Comparison of ENCODE assay signal across 17 cellular contexts in genomic region chr10:3100856-3101640, GRCh38. TPM values are rescaled to one million over a fixed set of nuclear protein-coding genes. Genes with fewer than 3 reads are reported as not detected.
DNase-seq lines count a peak whose midpoint lies in the region; ATAC-seq, FAIRE-seq and TF ChIP-seq lines count a peak whose summit lies in the region.
"Had no signal": no experiment of that assay in that cellular context is flagged by ENCODE, and none has a peak within 500 bp of the region (broad histone marks: within the 10 kb centered on the region; RNA-seq: fewer than 3 reads in every experiment).

No MANE protein-coding gene starts in this region.

- POLR2A ChIA-PET in A549 (lab: Yijun Ruan, JAX): interaction anchor here (0.8 to 1.0 kb wide), 3 partner anchors 9 to 31 kb away, joined by 3 to 4 read pairs (median 3); no protein-coding TSS in a partner anchor

- no peak for TF ChIP-seq CTCF in A549 (IDR thresholded peaks at IDR 0.05)
- TF ChIP-seq CTCF in kidney (IDR thresholded peaks at IDR 0.05; ENCODE audit: borderline replicate concordance, extremely low read depth, insufficient read depth): no peak

- 91% methylated on average over 31 of the region's 31 CpGs for whole genome bisulfite sequencing in A549 (ENCODE audit: missing lambda C conversion rate)

- intact Hi-C loops in kidney (cut with DNase I): no loop called here

- no peaks in the 10 kb centered on the region for H3K9me3 ChIP-seq in A549
- no peaks in the 10 kb centered on the region for H3K9me3 ChIP-seq in kidney (ENCODE audit: control insufficient read depth in 1 of 2, low read length in 2 of 2)

- no peak for TF ChIP-seq POLR2A in A549 (IDR thresholded peaks at IDR 0.05; ENCODE audit: low read length)

- H3K4me1 ChIP-seq in A549 (peaks cover 85% of the 10 kb centered on the region), kidney (ENCODE audit: control insufficient read depth in 1 of 2, insufficient read depth in 1 of 2, low read depth in 1 of 2, low read length in 2 of 2) (peaks cover 7 to 12% of the 10 kb centered on the region in 2 donors)

- no peak for FAIRE-seq in A549 (lab: Jason Lieb, UNC)
- no peak for FAIRE-seq in kidney (lab: Jason Lieb, UNC)
- FAIRE-seq: H54 had no signal

- TF ChIP-seq RAD21 in A549 (conservative IDR thresholded peaks at IDR 0.05 in 1 of 2, IDR thresholded peaks at IDR 0.05 in 1 of 2): no peak

- ATAC-seq in A549: no peak

- no peak overlapping the region for H3K4me2 ChIP-seq in A549

- in situ Hi-C loops in G401 (cut with HindIII; ENCODE audit: low sequenced_read_pairs): no loop called here

- DNase-seq in A549 (ENCODE audit: low read depth in 1 of 2, low spot score in 1 of 2): no peak
- peak; percentile 88 for DNase-seq in G401 (ENCODE audit: low spot score)
- peak; percentile 17 to 66 for DNase-seq in cerebellar nuclear complex (lab: John Stamatoyannopoulos, UW)
- peak; percentile 67 for DNase-seq in kidney
- DNase-seq in mucosa of gallbladder (ENCODE audit: low spot score): no peak
- no peak for DNase-seq in OCI-M2 (lab: John Stamatoyannopoulos, UW; ENCODE audit: unreplicated experiment)
- DNase-seq in activated naive CD4-positive, alpha-beta T cell treated with Interleukin-2 at 50 U/mL for 16 hours: no peak
- DNase-seq: DMS79 treated with DMSO at 0.1 percent for 48 hours, NCI-H1417, NCI-H187, NCI-H2227 treated with DMSO at 0.1 percent for 48 hours, NCI-H510A treated with DMSO at 0.1 percent for 48 hours, NCI-H82, OCI-M1, SIG-M5 had no signal

- H3K4me3 ChIP-seq in A549 (no peak overlapping the region), kidney (ENCODE audit: low read length in 2 of 2) (no peak overlapping the region)

- no peaks in the 10 kb centered on the region for H3K36me3 ChIP-seq in kidney (ENCODE audit: control insufficient read depth in 1 of 2, insufficient read depth in 2 of 2, low read length in 2 of 2)

- H3K27ac ChIP-seq in A549: peak overlapping the region; percentile 92 to 99; a peak in 5 of 6 replicates
- no peak overlapping the region for H3K27ac ChIP-seq in kidney (ENCODE audit: low read depth in 2 of 2, low read length in 2 of 2)
- H3K27ac ChIP-seq: HL-60 had no signal

- H3K9ac ChIP-seq in kidney (ENCODE audit: low read length in 2 of 2): no peak overlapping the region

- CTCF ChIA-PET in A549 (lab: Yijun Ruan, JAX): interaction anchor here (1.1 to 3.4 kb wide), 5 partner anchors 11 to 31 kb away, joined by 3 to 20 read pairs (median 7); no protein-coding TSS in a partner anchor

- no peak for TF ChIP-seq EP300 in A549 (IDR thresholded peaks at IDR 0.05)

TF ChIP-seq in A549, 52 proteins besides CTCF, POLR2A, EP300 and RAD21:
- TF ChIP-seq MAX (IDR thresholded peaks at IDR 0.05) (no peak), HES2 (IDR thresholded peaks at IDR 0.05) (no peak), CBX8 (IDR thresholded peaks at IDR 0.05) (no peak), PBX3 (IDR thresholded peaks at IDR 0.05) (no peak), NFE2L2 (conservative IDR thresholded peaks at IDR 0.05; ENCODE audit: low read length) (no peak), RARB (CRISPR knock-in tag; IDR thresholded peaks at IDR 0.05) (no peak), SREBF2 (IDR thresholded peaks at IDR 0.05) (no peak), NR3C1 (IDR thresholded peaks at IDR 0.05) (no peak), HEYL (CRISPR knock-in tag; IDR thresholded peaks at IDR 0.05) (no peak)
TF ChIP-seq in A549: peak in this region for 0.

RNA-seq across cellular contexts. Expression of gene PFKP, which starts 33.7 kb away (rescaled TPM):
- polyA plus RNA-seq in A549 (2011; rRNA removed): 164 and 166 TPM in 2 replicates
- polyA plus RNA-seq in A549 (2012; cell fraction: cytosol; rRNA removed): 360 and 395 TPM in 2 replicates
- 741 and 798 TPM in 2 replicates for polyA plus RNA-seq in A549 (2012; cell fraction: nucleus; rRNA removed)
- 273 to 329 TPM (median 279 TPM) in 3 replicates for polyA plus RNA-seq in A549 (2017; fragmentation: RNase III; extraction: RNeasy Plus Mini Kit Qiagen cat#74134 plus additional on column Dnase treatment)
- 130 and 164 TPM in 2 replicates for polyA minus RNA-seq in A549 (2011; rRNA and poly(A)+ RNA removed)
- total RNA-seq in G401 (2014; rRNA removed; shearing (Covaris generic)): 200 and 222 TPM in 2 replicates
- total RNA-seq in kidney: 139 TPM
- 51.2 TPM for polyA plus RNA-seq in kidney (ENCODE audit: insufficient read depth, low read depth, low replicate concordance)
- 109 TPM for total RNA-seq in mucosa of gallbladder

Comparison
In these comparisons a context has a peak if more than half of its experiments do, and no peak if none do; other contexts are left out.
1. DNase-seq: peak in G401 (single experiment), cerebellar nuclear complex (2 of 2) and kidney (single experiment); none in A549 (0 of 2), mucosa of gallbladder (single experiment), OCI-M2 (single experiment) and activated naive CD4-positive, alpha-beta T cell treated with Interleukin-2 at 50 U/mL for 16 hours (single experiment).
2. H3K27ac ChIP-seq: peak in A549 (2 of 2); none in kidney (0 of 2).